Comparison of ENCODE assay signal across 8 cellular contexts in genomic region chr4:42656986-42657792, GRCh38. TPM values are rescaled to one million over a fixed set of nuclear protein-coding genes. Genes with fewer than 3 reads are reported as not detected.
DNase-seq lines count a peak whose midpoint lies in the region; ATAC-seq and TF ChIP-seq lines count a peak whose summit lies in the region.

TSS of gene ATP8A1 (minus strand) at chr4:42657105. CDS start at chr4:42656873, 232 bp downstream.

- ATAC-seq in HG02642 (IDR thresholded peaks at IDR 0.05; ENCODE audit: poor library complexity, unreplicated experiment): peak; percentile 79
- ATAC-seq in activated naive CD4-positive, alpha-beta T cell treated with anti-CD3 and anti-CD28 coated beads, Interleukin-2, amount 50 U/mL, for 72 hours: peak; percentile 77 to 89
- ATAC-seq in omental fat pad (ENCODE audit: low FRiP score): peak; percentile 97

- H3K27me3 Mint-ChIP-seq in glutamatergic neuron (ENCODE audit: unreplicated experiment): peaks cover 17% of the 10 kb centered on the region

- TF ChIP-seq POLR2A in GM10847 (IDR thresholded peaks at IDR 0.05; ENCODE audit: extremely low read depth, insufficient read length): peak; percentile 60

- DNase-seq in NCI-H1105 (lab: John Stamatoyannopoulos, UW) (peak; percentile 77), SKM-1 (lab: John Stamatoyannopoulos, UW; ENCODE audit: unreplicated experiment) (peak; percentile 89), glutamatergic neuron (peak; percentile 97), omental fat pad (ENCODE audit: low spot score) (peak; percentile 86)
- DNase-seq in activated naive CD4-positive, alpha-beta T cell treated with anti-CD3 and anti-CD28 coated beads, Interleukin-2, amount 50 U/mL, for 72 hours (ENCODE audit: low spot score in 2 of 2): peak; percentile 94 to 95

- H3K9me3 Mint-ChIP-seq in activated naive CD4-positive, alpha-beta T cell treated with anti-CD3 and anti-CD28 coated beads, Interleukin-2, amount 50 U/mL, for 72 hours: peaks cover 9 to 18% of the 10 kb centered on the region in 2 donors
- H3K9me3 Mint-ChIP-seq in glutamatergic neuron (ENCODE audit: unreplicated experiment): peaks cover 22% of the 10 kb centered on the region

- peaks cover 25 to 32% of the 10 kb centered on the region in 2 donors for H3K36me3 Mint-ChIP-seq in activated naive CD4-positive, alpha-beta T cell treated with anti-CD3 and anti-CD28 coated beads, Interleukin-2, amount 50 U/mL, for 72 hours
- H3K36me3 Mint-ChIP-seq in glutamatergic neuron (ENCODE audit: unreplicated experiment): peaks cover 12% of the 10 kb centered on the region

- TF ChIP-seq CTCF in glutamatergic neuron (IDR thresholded peaks at IDR 0.05; ENCODE audit: partially characterized antibody, unreplicated experiment): no peak
- no peak for TF ChIP-seq CTCF in omental fat pad (IDR thresholded peaks at IDR 0.05)

- peak within 1 kb of the TSS; percentile 93 for H3K27ac ChIP-seq in temporal lobe (ENCODE audit: low read depth, low read length)

- H3K4me3 Mint-ChIP-seq in glutamatergic neuron (ENCODE audit: unreplicated experiment): peak within 1 kb of the TSS; percentile 97

- H3K27ac Mint-ChIP-seq in activated naive CD4-positive, alpha-beta T cell treated with anti-CD3 and anti-CD28 coated beads, Interleukin-2, amount 50 U/mL, for 72 hours: peak within 1 kb of the TSS; percentile 96 to 99
- H3K27ac Mint-ChIP-seq in glutamatergic neuron (ENCODE audit: unreplicated experiment): peak within 1 kb of the TSS; percentile 100

- peaks cover 45% of the 10 kb centered on the region for H3K4me1 Mint-ChIP-seq in glutamatergic neuron (ENCODE audit: low read depth, unreplicated experiment)

RNA-seq across cellular contexts. Expression of gene ATP8A1, which starts in this region (rescaled TPM):
- 10 to 100 TPM; 36.6 to 45.7 TPM for total RNA-seq in activated naive CD4-positive, alpha-beta T cell treated with anti-CD3 and anti-CD28 coated beads, Interleukin-2, amount 50 U/mL, for 72 hours
- 278 TPM for total RNA-seq in glutamatergic neuron (ENCODE audit: unreplicated experiment)
- 10 to 100 TPM; 10.5 to 37.0 (median 16.4) TPM for total RNA-seq in omental fat pad
- total RNA-seq in temporal lobe: 151 TPM

Comparison
In these comparisons a context has a peak if more than half of its experiments do, and no peak if none do; other contexts are left out.
1. Peak in every context shown above with its lines: DNase-seq, ATAC-seq and H3K27ac ChIP-seq.